Comparison of ENCODE assay signal across 1 cellular context in the genomic region with DNA sequence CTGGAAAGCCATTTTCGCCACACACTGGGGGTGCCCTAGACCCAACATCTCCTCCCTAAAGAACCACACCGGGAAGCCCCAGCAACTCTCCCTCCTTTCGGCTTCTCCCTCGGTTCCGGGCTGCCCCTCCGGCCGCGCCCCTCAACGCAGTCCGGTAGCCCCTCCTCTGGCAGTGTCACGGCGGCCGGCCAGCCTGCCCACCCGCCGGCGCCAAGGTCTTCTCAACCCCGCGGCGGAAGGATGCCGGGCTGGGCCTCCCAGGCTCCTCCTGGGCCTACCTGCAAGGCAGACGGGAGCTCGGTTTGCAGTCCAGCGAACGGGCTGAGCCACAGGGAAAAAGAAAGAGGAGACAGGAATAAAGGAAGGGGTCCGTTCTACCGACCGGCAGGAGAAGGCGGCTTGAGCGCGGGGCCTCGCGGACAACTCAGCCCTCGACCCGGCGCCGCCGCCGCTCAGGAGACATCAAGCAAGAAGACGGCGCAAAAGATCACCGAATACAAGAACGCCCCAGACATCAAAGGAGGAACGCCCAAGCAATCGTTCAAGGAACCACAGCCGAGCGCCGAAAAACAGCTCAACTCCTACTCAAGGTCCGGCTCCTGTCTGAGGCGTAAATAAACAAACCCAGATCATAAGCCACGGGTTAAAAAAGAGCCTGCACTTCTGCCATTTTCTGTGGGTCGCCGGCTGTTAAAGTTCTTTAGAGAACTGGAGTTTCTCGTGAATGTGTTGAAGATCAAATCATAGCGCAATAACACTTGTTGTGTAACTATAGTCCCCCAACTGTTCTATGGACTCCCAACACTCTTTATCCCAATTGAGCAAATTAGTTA.
TF ChIP-seq lines count a peak whose summit lies in the region.

A gene with protein sequence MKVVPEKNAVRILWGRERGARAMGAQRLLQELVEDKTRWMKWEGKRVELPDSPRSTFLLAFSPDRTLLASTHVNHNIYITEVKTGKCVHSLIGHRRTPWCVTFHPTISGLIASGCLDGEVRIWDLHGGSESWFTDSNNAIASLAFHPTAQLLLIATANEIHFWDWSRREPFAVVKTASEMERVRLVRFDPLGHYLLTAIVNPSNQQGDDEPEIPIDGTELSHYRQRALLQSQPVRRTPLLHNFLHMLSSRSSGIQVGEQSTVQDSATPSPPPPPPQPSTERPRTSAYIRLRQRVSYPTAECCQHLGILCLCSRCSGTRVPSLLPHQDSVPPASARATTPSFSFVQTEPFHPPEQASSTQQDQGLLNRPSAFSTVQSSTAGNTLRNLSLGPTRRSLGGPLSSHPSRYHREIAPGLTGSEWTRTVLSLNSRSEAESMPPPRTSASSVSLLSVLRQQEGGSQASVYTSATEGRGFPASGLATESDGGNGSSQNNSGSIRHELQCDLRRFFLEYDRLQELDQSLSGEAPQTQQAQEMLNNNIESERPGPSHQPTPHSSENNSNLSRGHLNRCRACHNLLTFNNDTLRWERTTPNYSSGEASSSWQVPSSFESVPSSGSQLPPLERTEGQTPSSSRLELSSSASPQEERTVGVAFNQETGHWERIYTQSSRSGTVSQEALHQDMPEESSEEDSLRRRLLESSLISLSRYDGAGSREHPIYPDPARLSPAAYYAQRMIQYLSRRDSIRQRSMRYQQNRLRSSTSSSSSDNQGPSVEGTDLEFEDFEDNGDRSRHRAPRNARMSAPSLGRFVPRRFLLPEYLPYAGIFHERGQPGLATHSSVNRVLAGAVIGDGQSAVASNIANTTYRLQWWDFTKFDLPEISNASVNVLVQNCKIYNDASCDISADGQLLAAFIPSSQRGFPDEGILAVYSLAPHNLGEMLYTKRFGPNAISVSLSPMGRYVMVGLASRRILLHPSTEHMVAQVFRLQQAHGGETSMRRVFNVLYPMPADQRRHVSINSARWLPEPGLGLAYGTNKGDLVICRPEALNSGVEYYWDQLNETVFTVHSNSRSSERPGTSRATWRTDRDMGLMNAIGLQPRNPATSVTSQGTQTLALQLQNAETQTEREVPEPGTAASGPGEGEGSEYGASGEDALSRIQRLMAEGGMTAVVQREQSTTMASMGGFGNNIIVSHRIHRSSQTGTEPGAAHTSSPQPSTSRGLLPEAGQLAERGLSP (N-terminal part only) (minus strand): TSS at position 474 of the 833 bp plus-strand sequence. CDS start 45,643 bp downstream, outside the sequence.

TF ChIP-seq in SK-N-SH, 30 proteins besides CTCF, POLR2A, EP300 and RAD21 (continued from another document):
- TF ChIP-seq, protein P1, sequence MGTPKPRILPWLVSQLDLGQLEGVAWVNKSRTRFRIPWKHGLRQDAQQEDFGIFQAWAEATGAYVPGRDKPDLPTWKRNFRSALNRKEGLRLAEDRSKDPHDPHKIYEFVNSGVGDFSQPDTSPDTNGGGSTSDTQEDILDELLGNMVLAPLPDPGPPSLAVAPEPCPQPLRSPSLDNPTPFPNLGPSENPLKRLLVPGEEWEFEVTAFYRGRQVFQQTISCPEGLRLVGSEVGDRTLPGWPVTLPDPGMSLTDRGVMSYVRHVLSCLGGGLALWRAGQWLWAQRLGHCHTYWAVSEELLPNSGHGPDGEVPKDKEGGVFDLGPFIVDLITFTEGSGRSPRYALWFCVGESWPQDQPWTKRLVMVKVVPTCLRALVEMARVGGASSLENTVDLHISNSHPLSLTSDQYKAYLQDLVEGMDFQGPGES (IDR thresholded peaks at IDR 0.05; ENCODE audit: low read depth, low read length) = no peak
- TF ChIP-seq NFIC (IDR thresholded peaks at IDR 0.05; ENCODE audit: borderline replicate concordance) (no peak), FOSL2 (IDR thresholded peaks at IDR 0.05; ENCODE audit: borderline replicate concordance, low read depth) (no peak; the same call in 1 of the 2 replicates), TAF1 (IDR thresholded peaks at IDR 0.05; ENCODE audit: borderline replicate concordance, low read depth, low read length) (peak; percentile 88), NRF1 (IDR thresholded peaks at IDR 0.05; ENCODE audit: low read depth, low read length) (no peak), GATA2 (CRISPR knock-in tag; IDR thresholded peaks at IDR 0.05) (no peak), MAX (IDR thresholded peaks at IDR 0.05; ENCODE audit: low read depth) (peak; percentile 85), CHD2 (IDR thresholded peaks at IDR 0.05; ENCODE audit: low read length, partially characterized antibody) (peak; percentile 79), YY1 (IDR thresholded peaks at IDR 0.05; ENCODE audit: low read depth) (peak; percentile 81; the same call in 1 of the 2 replicates), JUND (IDR thresholded peaks at IDR 0.05) (no peak), MXI1 (IDR thresholded peaks at IDR 0.05; ENCODE audit: low read depth, low read length) (peak; percentile 46; the same call in 1 of the 2 replicates), FOXM1 (IDR thresholded peaks at IDR 0.05; ENCODE audit: low read depth) (no peak)
- TF ChIP-seq, protein P2, sequence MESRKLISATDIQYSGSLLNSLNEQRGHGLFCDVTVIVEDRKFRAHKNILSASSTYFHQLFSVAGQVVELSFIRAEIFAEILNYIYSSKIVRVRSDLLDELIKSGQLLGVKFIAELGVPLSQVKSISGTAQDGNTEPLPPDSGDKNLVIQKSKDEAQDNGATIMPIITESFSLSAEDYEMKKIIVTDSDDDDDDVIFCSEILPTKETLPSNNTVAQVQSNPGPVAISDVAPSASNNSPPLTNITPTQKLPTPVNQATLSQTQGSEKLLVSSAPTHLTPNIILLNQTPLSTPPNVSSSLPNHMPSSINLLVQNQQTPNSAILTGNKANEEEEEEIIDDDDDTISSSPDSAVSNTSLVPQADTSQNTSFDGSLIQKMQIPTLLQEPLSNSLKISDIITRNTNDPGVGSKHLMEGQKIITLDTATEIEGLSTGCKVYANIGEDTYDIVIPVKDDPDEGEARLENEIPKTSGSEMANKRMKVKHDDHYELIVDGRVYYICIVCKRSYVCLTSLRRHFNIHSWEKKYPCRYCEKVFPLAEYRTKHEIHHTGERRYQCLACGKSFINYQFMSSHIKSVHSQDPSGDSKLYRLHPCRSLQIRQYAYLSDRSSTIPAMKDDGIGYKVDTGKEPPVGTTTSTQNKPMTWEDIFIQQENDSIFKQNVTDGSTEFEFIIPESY (IDR thresholded peaks at IDR 0.05; ENCODE audit: borderline replicate concordance, low read depth) = no peak
- TF ChIP-seq, protein P3, sequence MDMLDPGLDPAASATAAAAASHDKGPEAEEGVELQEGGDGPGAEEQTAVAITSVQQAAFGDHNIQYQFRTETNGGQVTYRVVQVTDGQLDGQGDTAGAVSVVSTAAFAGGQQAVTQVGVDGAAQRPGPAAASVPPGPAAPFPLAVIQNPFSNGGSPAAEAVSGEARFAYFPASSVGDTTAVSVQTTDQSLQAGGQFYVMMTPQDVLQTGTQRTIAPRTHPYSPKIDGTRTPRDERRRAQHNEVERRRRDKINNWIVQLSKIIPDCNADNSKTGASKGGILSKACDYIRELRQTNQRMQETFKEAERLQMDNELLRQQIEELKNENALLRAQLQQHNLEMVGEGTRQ (IDR thresholded peaks at IDR 0.05; ENCODE audit: borderline replicate concordance, low read depth, low read length) = no peak
TF ChIP-seq in SK-N-SH: peak in this region for 11.
